ENCODE assay signal across 8 cellular contexts in the genomic region with DNA sequence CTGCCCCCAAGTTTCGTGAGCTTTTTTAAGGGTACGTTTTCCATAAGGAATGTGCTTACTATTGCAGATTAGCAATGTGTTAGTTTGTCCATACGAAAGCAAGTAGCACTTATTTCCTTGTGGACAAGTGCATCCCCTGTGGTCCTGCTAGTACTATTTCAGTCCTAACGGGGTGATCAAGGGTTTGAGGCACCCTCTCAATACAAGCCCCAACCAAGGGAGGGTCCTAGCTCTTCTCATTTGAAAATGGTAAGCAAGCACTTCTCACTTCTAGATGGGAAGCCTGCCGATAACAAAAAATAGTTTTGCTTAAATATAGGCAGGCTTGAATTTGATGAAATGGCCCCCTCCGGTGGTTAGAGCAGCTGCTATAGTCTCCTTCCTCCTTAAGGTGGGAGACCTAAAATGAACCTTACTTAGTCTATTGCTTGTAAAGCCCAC.
DNase-seq lines count a peak whose midpoint lies in the region; ATAC-seq and TF ChIP-seq lines count a peak whose summit lies in the region.

No MANE protein-coding gene starts in this region.

- no peak overlapping the region for H3K9ac ChIP-seq in neural progenitor cell

- H3F3A ChIP-seq in neural progenitor cell (ENCODE audit: low read depth): no peaks in the 10 kb centered on the region

- DNase-seq in BE2C: no peak
- peak; percentile 51 for DNase-seq in NCI-H1105 treated with DMSO at 0.1 percent for 48 hours (lab: John Stamatoyannopoulos, UW)
- DNase-seq in activated CD4-positive, alpha-beta T cell treated with anti-CD3 and anti-CD28 coated beads for 48 hours: peak; percentile 51
- DNase-seq in esophagus muscularis mucosa (ENCODE audit: extremely low spot score): no peak
- DNase-seq in neural progenitor cell (ENCODE audit: low spot score): peak; percentile 60

- H3K27ac Mint-ChIP-seq in neural progenitor cell: no peak overlapping the region

- H3K9me3 ChIP-seq in BE2C: no peaks in the 10 kb centered on the region
- no peaks in the 10 kb centered on the region for H3K9me3 ChIP-seq in esophagus muscularis mucosa
- no peaks in the 10 kb centered on the region for H3K9me3 ChIP-seq in neural progenitor cell (ENCODE audit: low read depth)

- intact Hi-C loops in esophagus muscularis mucosa (cut with DNase I): loop anchor here (10.0 kb wide), 1 partner anchor 355 kb away; the partner anchor contains the start of gene IVNS1ABP

- no peak overlapping the region for H3K4me2 ChIP-seq in neural progenitor cell

- peak; percentile 13; the same call in 1 of the 2 replicates for TF ChIP-seq CTCF in BE2C (IDR thresholded peaks at IDR 0.05; ENCODE audit: low read depth, low read length)
- peak; percentile 43 to 49 (median 43) for TF ChIP-seq CTCF in esophagus muscularis mucosa (IDR thresholded peaks at IDR 0.05)
- TF ChIP-seq CTCF in neural progenitor cell (IDR thresholded peaks at IDR 0.05): peak; percentile 65

- H3K4me3 ChIP-seq in BE2C (ENCODE audit: low read depth, low read length) (no peak overlapping the region), esophagus muscularis mucosa (no peak overlapping the region), neural progenitor cell (no peak overlapping the region)

- TF ChIP-seq POLR2A in esophagus muscularis mucosa (IDR thresholded peaks at IDR 0.05; ENCODE audit: low read depth): no peak

- H3K4me1 Mint-ChIP-seq in neural progenitor cell: no peaks in the 10 kb centered on the region

- H3K4me3 Mint-ChIP-seq in neural progenitor cell: no peak overlapping the region

- no peaks in the 10 kb centered on the region for H3K79me2 ChIP-seq in neural progenitor cell (ENCODE audit: low read depth)

- no peaks in the 10 kb centered on the region for H3K27me3 ChIP-seq in BE2C
- H3K27me3 ChIP-seq in esophagus muscularis mucosa: peaks cover 0 to 5% (median 0%) of the 10 kb centered on the region in 4 donors
- H3K27me3 ChIP-seq in neural progenitor cell: no peaks in the 10 kb centered on the region

- H3K36me3 ChIP-seq in BE2C (no peaks in the 10 kb centered on the region), esophagus muscularis mucosa (no peaks in the 10 kb centered on the region), neural progenitor cell (no peaks in the 10 kb centered on the region)

- no peaks in the 10 kb centered on the region for H3K4me1 ChIP-seq in BE2C
- H3K4me1 ChIP-seq in esophagus muscularis mucosa: peaks cover 0 to 16% (median 2%) of the 10 kb centered on the region in 4 donors
- H3K4me1 ChIP-seq in neural progenitor cell: peaks cover 7% of the 10 kb centered on the region

- no peak overlapping the region for H2AFZ ChIP-seq in neural progenitor cell (replicated peaks)

- no peaks in the 10 kb centered on the region for H3K36me3 Mint-ChIP-seq in neural progenitor cell

- no peaks in the 10 kb centered on the region for H3K9me3 Mint-ChIP-seq in neural progenitor cell

- WGBS in esophagus muscularis mucosa: 62% methylated on average over 6 of the region's 6 CpGs

- no peaks in the 10 kb centered on the region for H3K27me3 Mint-ChIP-seq in neural progenitor cell (ENCODE audit: insufficient read depth, low read depth)

- no peaks in the 10 kb centered on the region for H4K20me1 ChIP-seq in neural progenitor cell (ENCODE audit: low read depth)

- H3K27ac ChIP-seq in esophagus muscularis mucosa (replicated peaks in 1 of 4): no peak overlapping the region
- H3K27ac ChIP-seq in neural progenitor cell: no peak overlapping the region

- TF ChIP-seq EP300 in esophagus muscularis mucosa (IDR thresholded peaks at IDR 0.05): no peak

- ATAC-seq in GM18907 (IDR thresholded peaks at IDR 0.05; ENCODE audit: unreplicated experiment) (peak; percentile 65), HG03025 (IDR thresholded peaks at IDR 0.05; ENCODE audit: low FRiP score, unreplicated experiment) (no peak), HG03439 (IDR thresholded peaks at IDR 0.05; ENCODE audit: unreplicated experiment) (no peak)

Comparison
In these comparisons a context has a peak if more than half of its experiments do, and no peak if none do; other contexts are left out.
1. DNase-seq: peak in NCI-H1105 treated with DMSO at 0.1 percent for 48 hours (single experiment), activated CD4-positive, alpha-beta T cell treated with anti-CD3 and anti-CD28 coated beads for 48 hours (single experiment) and neural progenitor cell (single experiment); none in BE2C (single experiment) and esophagus muscularis mucosa (single experiment).
2. CTCF ChIP-seq: peak in every context shown above with its lines; median percentile 65 in neural progenitor cell; 43 in esophagus muscularis mucosa; 13 in BE2C.